ENCODE assay signal across 2 cellular contexts in genomic region chr9:36590246-36590645, GRCh38.
TF ChIP-seq lines count a peak whose summit lies in the region.

No MANE protein-coding gene starts in this region.

TF ChIP-seq in IMR-90, 13 proteins besides CTCF, POLR2A, EP300 and RAD21:
- TF ChIP-seq ELK1 (IDR thresholded peaks at IDR 0.05; ENCODE audit: borderline replicate concordance, low read depth, low read length): no peak
- TF ChIP-seq MXI1 (IDR thresholded peaks at IDR 0.05; ENCODE audit: borderline replicate concordance, low read depth, low read length): no peak
- TF ChIP-seq CHD1 (IDR thresholded peaks at IDR 0.05; ENCODE audit: low read depth, low read length): no peak
- TF ChIP-seq RCOR1 (IDR thresholded peaks at IDR 0.05; ENCODE audit: insufficient replicate concordance, low read length): no peak
- no peak for TF ChIP-seq NFE2L2 (IDR thresholded peaks at IDR 0.05; ENCODE audit: low read depth, low read length)
- no peak for TF ChIP-seq USF2 (IDR thresholded peaks at IDR 0.05; ENCODE audit: low read depth, low read length)
- no peak for TF ChIP-seq RFX5 (IDR thresholded peaks at IDR 0.05; ENCODE audit: low read depth, low read length)
- TF ChIP-seq BHLHE40 (IDR thresholded peaks at IDR 0.05; ENCODE audit: low read depth, low read length): no peak
- no peak for TF ChIP-seq CEBPB (IDR thresholded peaks at IDR 0.05; ENCODE audit: low read depth, low read length)
- no peak for TF ChIP-seq FOS (IDR thresholded peaks at IDR 0.05; ENCODE audit: low read depth, low read length)
- no peak for TF ChIP-seq MAZ (IDR thresholded peaks at IDR 0.05; ENCODE audit: borderline replicate concordance, low read depth, low read length)
- no peak for TF ChIP-seq MAFK (IDR thresholded peaks at IDR 0.05; ENCODE audit: low read depth, low read length)
- no peak for TF ChIP-seq SMC3 (IDR thresholded peaks at IDR 0.05; ENCODE audit: low read depth, low read length)

TF ChIP-seq in K562, 482 proteins besides CTCF, POLR2A, EP300 and RAD21:
- no peak for TF ChIP-seq ZNF780A (CRISPR knock-in tag; IDR thresholded peaks at IDR 0.05)
- no peak for TF ChIP-seq MAFG (tag; conservative IDR thresholded peaks at IDR 0.05)
- TF ChIP-seq TRIM24 (IDR thresholded peaks at IDR 0.05): no peak
- TF ChIP-seq BCLAF1 (IDR thresholded peaks at IDR 0.05; ENCODE audit: borderline replicate concordance in 1 of 2, control insufficient read depth in 1 of 2, low read depth in 2 of 2, low read length in 1 of 2): no peak
- no peak for TF ChIP-seq EWSR1 (IDR thresholded peaks at IDR 0.05; ENCODE audit: borderline replicate concordance, low read depth, partially characterized antibody)
- TF ChIP-seq ZSCAN29 (IDR thresholded peaks at IDR 0.05): no peak
- TF ChIP-seq ZNF696 (CRISPR knock-in tag; conservative IDR thresholded peaks at IDR 0.05): no peak
- TF ChIP-seq POLR2AphosphoS5 (IDR thresholded peaks at IDR 0.05; ENCODE audit: control insufficient read depth, insufficient read depth, low read depth, low read length): no peak
- TF ChIP-seq HMG20B (CRISPR knock-in tag; IDR thresholded peaks at IDR 0.05): no peak
- TF ChIP-seq E2F6 (IDR thresholded peaks at IDR 0.05; ENCODE audit: borderline replicate concordance in 1 of 2, extremely low read depth in 1 of 2, insufficient read depth in 1 of 2, insufficient read length in 1 of 2, low read depth in 1 of 2, low read length in 1 of 2, poor library complexity in 1 of 2, severe bottlenecking in 1 of 2): no peak
- TF ChIP-seq HNRNPL (IDR thresholded peaks at IDR 0.05; ENCODE audit: low read depth, low read length): no peak
- TF ChIP-seq BCOR (IDR thresholded peaks at IDR 0.05): no peak
